In genomic region chr12:65539062-65539461, GRCh38 we compare ENCODE assay signal across 15 cellular contexts.
DNase-seq lines count a peak whose midpoint lies in the region; ATAC-seq, FAIRE-seq and TF ChIP-seq lines count a peak whose summit lies in the region.
"Had no signal": no experiment of that assay in that cellular context is flagged by ENCODE, and none has a peak within 500 bp of the region (broad histone marks: within the 10 kb centered on the region; RNA-seq: fewer than 3 reads in every experiment).

No MANE protein-coding gene starts in this region.

- BruUV-seq in IMR-90 (replicated peaks; lab: Mats Ljungman, UMichigan), result no TSS peak

- DNase-seq in DMS53 (lab: John Stamatoyannopoulos, UW) (peak; percentile 65), IMR-90 (no peak), lower lobe of right lung (no peak), NCI-H69 (lab: John Stamatoyannopoulos, UW) (no peak), NCI-H2081 treated with DMSO at 0.1 percent for 48 hours (lab: John Stamatoyannopoulos, UW) (no peak), H7 (no peak), D721Med (ENCODE audit: insufficient read length, low spot score) (no peak)
- DNase-seq: CD8-positive, alpha-beta T cell; COR-L47; DMS79; GM23248; KBM-7 had no signal

- no peaks in the 10 kb centered on the region for H4K20me1 ChIP-seq in IMR-90 (ENCODE audit: insufficient read depth, low read length)

- no peak overlapping the region for H4K5ac ChIP-seq in IMR-90 (ENCODE audit: low read depth, low read length)

- ATAC-seq in IMR-90 (ENCODE audit: low read depth) (no peak), lower lobe of right lung (peak; percentile 78 to 94)
- ATAC-seq: CD8-positive, alpha-beta T cell had no signal

- no peak overlapping the region for H3K4me2 ChIP-seq in IMR-90 (ENCODE audit: low read depth, low read length)

- dilution Hi-C loops in IMR-90 (cut with HindIII; ENCODE audit: low sequenced_read_pairs, unreplicated experiment), result no loop called here

- H3K9ac ChIP-seq in IMR-90 (ENCODE audit: low read depth, low read length), result no peak overlapping the region
- H3K9ac ChIP-seq: GM23248 had no signal

- CTCF ChIA-PET in IMR-90 (lab: Yijun Ruan, JAX), result interaction anchor here (1.5 kb wide), 1 partner anchor 18 kb away, joined by 4 read pairs; no protein-coding TSS in a partner anchor

- H2BK5ac ChIP-seq in IMR-90 (ENCODE audit: low read depth, low read length, poor library complexity, severe bottlenecking), result no peak overlapping the region

- no peak overlapping the region for H2AK5ac ChIP-seq in IMR-90 (ENCODE audit: low read depth, low read length)

- H3K18ac ChIP-seq in IMR-90 (ENCODE audit: low read depth, low read length), result no peak overlapping the region

- peaks cover 0 to 15% of the 10 kb centered on the region in 2 experiments; a peak in 2 of 4 replicates for H3K79me1 ChIP-seq in IMR-90 (ENCODE audit: low read depth in 1 of 2, low read length in 2 of 2)

- H3K4me1 ChIP-seq in IMR-90 (ENCODE audit: control insufficient read depth, insufficient read depth, low read length) (peaks cover 22% of the 10 kb centered on the region), lower lobe of right lung (peaks cover 7% of the 10 kb centered on the region)

- TF ChIP-seq CTCF in IMR-90 (conservative IDR thresholded peaks at IDR 0.05; ENCODE audit: low read depth, low read length) (no peak), lower lobe of right lung (IDR thresholded peaks at IDR 0.05) (no peak), D721Med (IDR thresholded peaks at IDR 0.05; ENCODE audit: insufficient read depth, missing control alignments) (no peak)

- H4K91ac ChIP-seq in IMR-90 (ENCODE audit: insufficient read depth, low read depth, low read length), result no peak overlapping the region

- H3K27me3 ChIP-seq in IMR-90 (ENCODE audit: control insufficient read depth, insufficient read depth, low read length), result no peaks in the 10 kb centered on the region
- H3K27me3 ChIP-seq in lower lobe of right lung (ENCODE audit: low read depth), result no peaks in the 10 kb centered on the region
- H3K27me3 ChIP-seq in H7 (ENCODE audit: control insufficient read depth, insufficient read depth, low read length), result no peaks in the 10 kb centered on the region

- no peak overlapping the region for H3K4ac ChIP-seq in IMR-90 (ENCODE audit: low read depth, low read length)

- 0 out of 3 replicates have a peak overlapping the region, but pooled peaks have one; percentile 13 for H2BK15ac ChIP-seq in IMR-90 (ENCODE audit: low read depth, low read length)

- no peak overlapping the region for H3K14ac ChIP-seq in IMR-90 (replicated peaks; ENCODE audit: low read depth, low read length)

- H2BK20ac ChIP-seq in IMR-90 (ENCODE audit: low read depth, low read length), result peak overlapping the region; percentile 83; the same call in 1 of the 2 replicates

- H2AK9ac ChIP-seq in IMR-90 (replicated peaks; ENCODE audit: low read depth, low read length, poor library complexity), result no peak overlapping the region

- H2AFZ ChIP-seq in IMR-90 (replicated peaks; ENCODE audit: low read length, poor library complexity), result no peak overlapping the region
- H2AFZ ChIP-seq: GM23248 had no signal

- no peak for TF ChIP-seq RAD21 in IMR-90 (IDR thresholded peaks at IDR 0.05; ENCODE audit: low read length)

- POLR2A ChIA-PET in IMR-90 (lab: Charles Lee; ENCODE audit: unreplicated experiment), result no interaction called here

- no peaks in the 10 kb centered on the region for H3K36me3 ChIP-seq in IMR-90 (ENCODE audit: control insufficient read depth, insufficient read depth, low read length)
- H3K36me3 ChIP-seq in lower lobe of right lung, result no peaks in the 10 kb centered on the region
- no peaks in the 10 kb centered on the region for H3K36me3 ChIP-seq in H7 (replicated peaks; ENCODE audit: control insufficient read depth, insufficient read depth, low read length)

- no peak overlapping the region for H3K56ac ChIP-seq in IMR-90 (ENCODE audit: extremely low read depth, insufficient read depth, low read length)

- no peak for TF ChIP-seq POLR2A in IMR-90 (IDR thresholded peaks at IDR 0.05; ENCODE audit: low read depth, low read length)

- H3K9me1 ChIP-seq in IMR-90 (ENCODE audit: insufficient read depth, low read length), result peaks cover 20% of the 10 kb centered on the region

- H3K27ac ChIP-seq in IMR-90 (ENCODE audit: insufficient read depth, low read length) (no peak overlapping the region), lower lobe of right lung (no peak overlapping the region)
- H3K27ac ChIP-seq: GM23248 had no signal

- H3K4me3 ChIP-seq in IMR-90 (ENCODE audit: insufficient read depth, low read depth, low read length), result no peak overlapping the region
- no peak overlapping the region for H3K4me3 ChIP-seq in lower lobe of right lung
- no peak overlapping the region for H3K4me3 ChIP-seq in H7 (ENCODE audit: insufficient read depth, low read depth, low read length)
- H3K4me3 ChIP-seq: GM23248 had no signal

- WGBS in IMR-90 (ENCODE audit: extremely low coverage in 2 of 2, insufficient read length in 1 of 2), 2 experiments, result 100% methylated on average over 2 of the region's 2 CpGs; no CpG with 5 or more reads in 1 of the 2 experiments

- H3K23ac ChIP-seq in IMR-90 (ENCODE audit: low read depth, low read length), result no peak overlapping the region

- peak overlapping the region; percentile 99; the same call in 1 of the 2 replicates for H2BK120ac ChIP-seq in IMR-90 (ENCODE audit: low read depth, low read length)

- in situ Hi-C loops in IMR-90 (cut with MboI; ENCODE audit: low sequenced_read_pairs), result no loop called here

- intact Hi-C loops in IMR-90 (cut with micrococcal nuclease) (loop anchor here (5.0 kb wide), 1 partner anchor 212 kb away; no protein-coding TSS in a partner anchor), lower lobe of right lung (cut with DNase I) (no loop called here)

- H3K9me3 ChIP-seq in IMR-90 (ENCODE audit: control insufficient read depth, insufficient read depth, low read length) (peaks cover 11% of the 10 kb centered on the region), lower lobe of right lung (peaks cover 21% of the 10 kb centered on the region)

- no peak overlapping the region for H4K8ac ChIP-seq in IMR-90 (ENCODE audit: low read depth in 2 of 2, low read length in 2 of 2)

- no peak for FAIRE-seq in D721Med (lab: Jason Lieb, UNC)
- FAIRE-seq: A204.1, GM12891, H54 had no signal

TF ChIP-seq in IMR-90, 13 proteins besides CTCF, POLR2A, EP300 and RAD21:
- TF ChIP-seq CHD1 (IDR thresholded peaks at IDR 0.05; ENCODE audit: low read depth, low read length), result no peak
- no peak for TF ChIP-seq BHLHE40 (IDR thresholded peaks at IDR 0.05; ENCODE audit: low read depth, low read length)
- no peak for TF ChIP-seq CEBPB (IDR thresholded peaks at IDR 0.05; ENCODE audit: low read depth, low read length)
- TF ChIP-seq ELK1 (IDR thresholded peaks at IDR 0.05; ENCODE audit: borderline replicate concordance, low read depth, low read length), result no peak
- TF ChIP-seq MXI1 (IDR thresholded peaks at IDR 0.05; ENCODE audit: borderline replicate concordance, low read depth, low read length), result no peak
- no peak for TF ChIP-seq RFX5 (IDR thresholded peaks at IDR 0.05; ENCODE audit: low read depth, low read length)
- no peak for TF ChIP-seq USF2 (IDR thresholded peaks at IDR 0.05; ENCODE audit: low read depth, low read length)
- no peak for TF ChIP-seq FOS (IDR thresholded peaks at IDR 0.05; ENCODE audit: low read depth, low read length)
- no peak for TF ChIP-seq MAZ (IDR thresholded peaks at IDR 0.05; ENCODE audit: borderline replicate concordance, low read depth, low read length)
- no peak for TF ChIP-seq SMC3 (IDR thresholded peaks at IDR 0.05; ENCODE audit: low read depth, low read length)
- TF ChIP-seq NFE2L2 (IDR thresholded peaks at IDR 0.05; ENCODE audit: low read depth, low read length), result no peak
- no peak for TF ChIP-seq RCOR1 (IDR thresholded peaks at IDR 0.05; ENCODE audit: insufficient replicate concordance, low read length)
- no peak for TF ChIP-seq MAFK (IDR thresholded peaks at IDR 0.05; ENCODE audit: low read depth, low read length)
